ENCODE assay signal across 8 cellular contexts in genomic region chr4:11720292-11720691, GRCh38.
DNase-seq lines count a peak whose midpoint lies in the region; ATAC-seq, FAIRE-seq and TF ChIP-seq lines count a peak whose summit lies in the region.

No MANE protein-coding gene starts in this region.

- H3K27me3 Mint-ChIP-seq in astrocyte (ENCODE audit: low read depth, unreplicated experiment), result peaks cover 3% of the 10 kb centered on the region

- H3K27ac Mint-ChIP-seq in astrocyte (ENCODE audit: unreplicated experiment), result no peak overlapping the region

- H3K36me3 ChIP-seq in astrocyte (ENCODE audit: insufficient read depth, low read length), result no peaks in the 10 kb centered on the region

- no peaks in the 10 kb centered on the region for H3K79me2 ChIP-seq in astrocyte (ENCODE audit: insufficient read depth, low read length)

- no peak overlapping the region for H3K4me3 Mint-ChIP-seq in astrocyte (ENCODE audit: unreplicated experiment)

- H3K27ac ChIP-seq in astrocyte (ENCODE audit: low read depth, low read length), result no peak overlapping the region

- no peaks in the 10 kb centered on the region for H3K9me3 ChIP-seq in astrocyte (ENCODE audit: insufficient read depth, low read depth, low read length)

- ATAC-seq in GM18858 (IDR thresholded peaks at IDR 0.05; ENCODE audit: unreplicated experiment) (no peak), GM21786 (IDR thresholded peaks at IDR 0.05; ENCODE audit: unreplicated experiment) (no peak), GM18520 (IDR thresholded peaks at IDR 0.05; ENCODE audit: unreplicated experiment) (no peak)

- H3K4me1 Mint-ChIP-seq in astrocyte (ENCODE audit: low read depth, unreplicated experiment), result no peaks in the 10 kb centered on the region

- no peak overlapping the region for H3K4me3 ChIP-seq in astrocyte (ENCODE audit: insufficient read depth, low read depth, low read length)

- FAIRE-seq in astrocyte (lab: Jason Lieb, UNC) (no peak), islet of Langerhans (lab: Jason Lieb, UNC) (peak; percentile 91)

- no peaks in the 10 kb centered on the region for H3K9me3 Mint-ChIP-seq in astrocyte (ENCODE audit: unreplicated experiment)

- TF ChIP-seq CTCF in GM12872 (IDR thresholded peaks at IDR 0.05; ENCODE audit: insufficient read depth, low read depth, low read length), result peak; percentile 68
- TF ChIP-seq CTCF in astrocyte (IDR thresholded peaks at IDR 0.05; ENCODE audit: insufficient read depth, low read depth, low read length), result peak; percentile 61

- H2AFZ ChIP-seq in astrocyte (ENCODE audit: low read depth, low read length), result no peak overlapping the region

- no peaks in the 10 kb centered on the region for H3K36me3 Mint-ChIP-seq in astrocyte (ENCODE audit: low read depth, unreplicated experiment)

- no peaks in the 10 kb centered on the region for H4K20me1 ChIP-seq in astrocyte (ENCODE audit: insufficient read depth, low read length)

- DNase-seq in HT1080 (ENCODE audit: low read depth) (peak; percentile 34), astrocyte (ENCODE audit: low read depth) (no peak), NCI-H2107 treated with DMSO at 0.1 percent for 48 hours (lab: John Stamatoyannopoulos, UW; ENCODE audit: unreplicated experiment) (no peak)

- H3K27me3 ChIP-seq in astrocyte (ENCODE audit: insufficient read depth, low read length), result no peaks in the 10 kb centered on the region

- H3K9ac ChIP-seq in astrocyte (ENCODE audit: low read length), result no peak overlapping the region

- H3K4me2 ChIP-seq in astrocyte (ENCODE audit: low read length), result no peak overlapping the region

- no peaks in the 10 kb centered on the region for H3K4me1 ChIP-seq in astrocyte (ENCODE audit: insufficient read depth, low read length)
